8 cellular contexts compared by ENCODE assay signal in the genomic region with DNA sequence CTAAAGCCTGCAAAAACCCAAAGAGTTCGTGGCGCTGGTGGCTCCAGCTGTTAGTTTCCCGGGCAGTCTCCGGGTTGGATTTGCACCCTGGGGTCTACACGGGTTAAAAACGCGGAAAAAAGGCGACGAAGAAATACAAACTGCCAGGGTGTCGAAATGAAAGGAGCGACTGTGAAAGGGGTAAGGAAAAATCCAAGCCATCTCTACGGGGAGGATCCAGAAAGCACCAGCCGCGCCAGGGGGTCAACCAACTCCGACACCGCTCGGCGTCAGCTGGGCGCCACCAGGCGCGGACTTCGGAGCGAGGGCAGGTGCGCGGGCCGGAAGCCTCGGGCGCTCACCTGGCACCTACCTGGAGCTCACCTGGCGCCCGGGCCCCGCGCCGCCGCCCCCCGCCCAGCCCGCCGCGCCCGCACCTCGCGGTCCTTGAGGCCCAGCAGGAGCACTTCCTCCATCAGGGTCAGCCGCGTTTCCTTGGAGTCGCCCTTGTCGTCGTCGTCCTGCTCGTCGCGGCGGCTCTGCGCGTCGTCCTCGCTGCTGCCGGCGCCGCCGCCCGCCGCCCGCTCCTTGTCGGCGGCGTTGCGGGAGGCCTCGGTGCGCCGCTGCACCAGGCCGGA. TPM values are rescaled to one million over a fixed set of nuclear protein-coding genes. Genes with fewer than 3 reads are reported as not detected.
A peak's percentile ranks its signal among the peaks of the same experiment; 100 is the strongest.
DNase-seq lines count a peak whose midpoint lies in the region; ATAC-seq lines count a peak whose summit lies in the region.

No MANE protein-coding gene starts in this region.

- H3K27ac ChIP-seq in BLaER1 treated with 17β-estradiol and CSF1 and Interleukin-3, amounts not matched to agents 10 nM and 100 nM, result peak overlapping the region; percentile 98 to 100 (median 99)
- H3K27ac ChIP-seq in muscle layer of duodenum (ENCODE audit: low read length) (peak overlapping the region; percentile 94), substantia nigra (ENCODE audit: low read depth, low read length, poor library complexity, severe bottlenecking) (peak overlapping the region; percentile 97)

- H4K20me1 ChIP-seq in BLaER1 treated with 17β-estradiol and CSF1 and Interleukin-3, amounts not matched to agents 10 nM and 100 nM, result peaks cover 43 to 53% (median 47%) of the 10 kb centered on the region in 11 experiments

- peaks cover 0 to 9% (median 0%) of the 10 kb centered on the region in 11 experiments; a peak in 2 of 22 replicates for H3K9me3 ChIP-seq in BLaER1 treated with 17β-estradiol and CSF1 and Interleukin-3, amounts not matched to agents 10 nM and 100 nM (replicated peaks in 1 of 11)
- H3K9me3 ChIP-seq in muscle layer of duodenum (ENCODE audit: control insufficient read depth in 1 of 2, low read length in 2 of 2), result no peaks in the 10 kb centered on the region

- ATAC-seq in GM19372 (IDR thresholded peaks at IDR 0.05; ENCODE audit: low read depth, unreplicated experiment) (peak; percentile 21), HG03442 (IDR thresholded peaks at IDR 0.05; ENCODE audit: unreplicated experiment) (peak; percentile 18), esophagus mucosa (peak; percentile 69)

- H3K27me3 ChIP-seq in BLaER1 treated with 17β-estradiol and CSF1 and Interleukin-3, amounts not matched to agents 10 nM and 100 nM, result no peaks in the 10 kb centered on the region
- no peaks in the 10 kb centered on the region for H3K27me3 ChIP-seq in muscle layer of duodenum (ENCODE audit: low read depth, low read length)

- DNase-seq in NCI-H526 (lab: John Stamatoyannopoulos, UW) (peak; percentile 53 to 88), substantia nigra (lab: John Stamatoyannopoulos, UW) (peak in 43 of 49 donors; percentile 5 to 73 (median 45))
- DNase-seq in activated T-cell treated with anti-CD3 and anti-CD28 coated beads, Interleukin-2, amount 50 U/mL, for 24 hours, result no peak

- H3K36me3 ChIP-seq in BLaER1 treated with 17β-estradiol and CSF1 and Interleukin-3, amounts not matched to agents 10 nM and 100 nM, result peaks cover 33 to 37% (median 34%) of the 10 kb centered on the region in 11 experiments
- peaks cover 10 to 15% of the 10 kb centered on the region in 2 donors for H3K36me3 ChIP-seq in muscle layer of duodenum (ENCODE audit: control insufficient read depth in 1 of 2, insufficient read depth in 2 of 2, low read length in 2 of 2)

- H3K36me3 Mint-ChIP-seq in activated T-cell treated with anti-CD3 and anti-CD28 coated beads, Interleukin-2, amount 50 U/mL, for 24 hours (ENCODE audit: low read depth), result peaks cover 60% of the 10 kb centered on the region

- no peaks in the 10 kb centered on the region for H3K27me3 Mint-ChIP-seq in activated T-cell treated with anti-CD3 and anti-CD28 coated beads, Interleukin-2, amount 50 U/mL, for 24 hours

- peaks cover 2% of the 10 kb centered on the region for H3K9me3 Mint-ChIP-seq in activated T-cell treated with anti-CD3 and anti-CD28 coated beads, Interleukin-2, amount 50 U/mL, for 24 hours

- peak overlapping the region; percentile 99 for H3K4me3 Mint-ChIP-seq in activated T-cell treated with anti-CD3 and anti-CD28 coated beads, Interleukin-2, amount 50 U/mL, for 24 hours

- H3K4me1 Mint-ChIP-seq in activated T-cell treated with anti-CD3 and anti-CD28 coated beads, Interleukin-2, amount 50 U/mL, for 24 hours (ENCODE audit: low read depth), result peaks cover 40% of the 10 kb centered on the region

- H3K4me2 ChIP-seq in BLaER1 treated with 17β-estradiol and CSF1 and Interleukin-3, amounts not matched to agents 10 nM and 100 nM, result peak overlapping the region; percentile 67 to 91 (median 81); a peak in 20 of 22 replicates

- peak overlapping the region; percentile 84 to 99 (median 97) for H3K4me3 ChIP-seq in BLaER1 treated with 17β-estradiol and CSF1 and Interleukin-3, amounts not matched to agents 10 nM and 100 nM
- H3K4me3 ChIP-seq in muscle layer of duodenum (ENCODE audit: low read depth in 1 of 2, low read length in 2 of 2), result peak overlapping the region; percentile 67 to 96

- H3K27ac Mint-ChIP-seq in activated T-cell treated with anti-CD3 and anti-CD28 coated beads, Interleukin-2, amount 50 U/mL, for 24 hours, result peak overlapping the region; percentile 98

- H3K9ac ChIP-seq in BLaER1 treated with 17β-estradiol and CSF1 and Interleukin-3, amounts not matched to agents 10 nM and 100 nM, result peak overlapping the region; percentile 95 to 100 (median 100)

- H3K4me1 ChIP-seq in BLaER1 treated with 17β-estradiol and CSF1 and Interleukin-3, amounts not matched to agents 10 nM and 100 nM, result peaks cover 26 to 58% (median 37%) of the 10 kb centered on the region in 10 experiments
- H3K4me1 ChIP-seq in muscle layer of duodenum (ENCODE audit: control insufficient read depth in 1 of 2, insufficient read depth in 2 of 2, low read length in 2 of 2), result peaks cover 9 to 16% of the 10 kb centered on the region in 2 donors

RNA-seq across cellular contexts. Expression of a gene that starts 0.6 kb away (rescaled TPM):
- total RNA-seq in esophagus mucosa, result 48.3 TPM

Comparison
In these comparisons a context has a peak if more than half of its experiments do, and no peak if none do; other contexts are left out.
1. ATAC-seq: peak in every context shown above with its lines; median percentile 69 in esophagus mucosa; 21 in GM19372; 18 in HG03442.